In genomic region chr5:155299342-155300006, GRCh38 we compare ENCODE assay signal across 1 cellular context.
TF ChIP-seq lines count a peak whose summit lies in the region.

No MANE protein-coding gene starts in this region.

TF ChIP-seq in SK-N-SH, 30 proteins besides CTCF, POLR2A, EP300 and RAD21 (continued from another document):
- TF ChIP-seq, protein P1, sequence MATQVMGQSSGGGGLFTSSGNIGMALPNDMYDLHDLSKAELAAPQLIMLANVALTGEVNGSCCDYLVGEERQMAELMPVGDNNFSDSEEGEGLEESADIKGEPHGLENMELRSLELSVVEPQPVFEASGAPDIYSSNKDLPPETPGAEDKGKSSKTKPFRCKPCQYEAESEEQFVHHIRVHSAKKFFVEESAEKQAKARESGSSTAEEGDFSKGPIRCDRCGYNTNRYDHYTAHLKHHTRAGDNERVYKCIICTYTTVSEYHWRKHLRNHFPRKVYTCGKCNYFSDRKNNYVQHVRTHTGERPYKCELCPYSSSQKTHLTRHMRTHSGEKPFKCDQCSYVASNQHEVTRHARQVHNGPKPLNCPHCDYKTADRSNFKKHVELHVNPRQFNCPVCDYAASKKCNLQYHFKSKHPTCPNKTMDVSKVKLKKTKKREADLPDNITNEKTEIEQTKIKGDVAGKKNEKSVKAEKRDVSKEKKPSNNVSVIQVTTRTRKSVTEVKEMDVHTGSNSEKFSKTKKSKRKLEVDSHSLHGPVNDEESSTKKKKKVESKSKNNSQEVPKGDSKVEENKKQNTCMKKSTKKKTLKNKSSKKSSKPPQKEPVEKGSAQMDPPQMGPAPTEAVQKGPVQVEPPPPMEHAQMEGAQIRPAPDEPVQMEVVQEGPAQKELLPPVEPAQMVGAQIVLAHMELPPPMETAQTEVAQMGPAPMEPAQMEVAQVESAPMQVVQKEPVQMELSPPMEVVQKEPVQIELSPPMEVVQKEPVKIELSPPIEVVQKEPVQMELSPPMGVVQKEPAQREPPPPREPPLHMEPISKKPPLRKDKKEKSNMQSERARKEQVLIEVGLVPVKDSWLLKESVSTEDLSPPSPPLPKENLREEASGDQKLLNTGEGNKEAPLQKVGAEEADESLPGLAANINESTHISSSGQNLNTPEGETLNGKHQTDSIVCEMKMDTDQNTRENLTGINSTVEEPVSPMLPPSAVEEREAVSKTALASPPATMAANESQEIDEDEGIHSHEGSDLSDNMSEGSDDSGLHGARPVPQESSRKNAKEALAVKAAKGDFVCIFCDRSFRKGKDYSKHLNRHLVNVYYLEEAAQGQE (IDR thresholded peaks at IDR 0.05; ENCODE audit: low read depth, low read length) = no peak
- TF ChIP-seq, protein P2, sequence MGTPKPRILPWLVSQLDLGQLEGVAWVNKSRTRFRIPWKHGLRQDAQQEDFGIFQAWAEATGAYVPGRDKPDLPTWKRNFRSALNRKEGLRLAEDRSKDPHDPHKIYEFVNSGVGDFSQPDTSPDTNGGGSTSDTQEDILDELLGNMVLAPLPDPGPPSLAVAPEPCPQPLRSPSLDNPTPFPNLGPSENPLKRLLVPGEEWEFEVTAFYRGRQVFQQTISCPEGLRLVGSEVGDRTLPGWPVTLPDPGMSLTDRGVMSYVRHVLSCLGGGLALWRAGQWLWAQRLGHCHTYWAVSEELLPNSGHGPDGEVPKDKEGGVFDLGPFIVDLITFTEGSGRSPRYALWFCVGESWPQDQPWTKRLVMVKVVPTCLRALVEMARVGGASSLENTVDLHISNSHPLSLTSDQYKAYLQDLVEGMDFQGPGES (IDR thresholded peaks at IDR 0.05; ENCODE audit: low read depth, low read length) = no peak
- no peak for TF ChIP-seq RXRA (IDR thresholded peaks at IDR 0.05; ENCODE audit: borderline replicate concordance, low read depth)
- TF ChIP-seq, protein P3, sequence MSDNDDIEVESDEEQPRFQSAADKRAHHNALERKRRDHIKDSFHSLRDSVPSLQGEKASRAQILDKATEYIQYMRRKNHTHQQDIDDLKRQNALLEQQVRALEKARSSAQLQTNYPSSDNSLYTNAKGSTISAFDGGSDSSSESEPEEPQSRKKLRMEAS (IDR thresholded peaks at IDR 0.05; ENCODE audit: low read depth) = no peak
- TF ChIP-seq GATA2 (CRISPR knock-in tag; IDR thresholded peaks at IDR 0.05) = no peak
- TF ChIP-seq SMC3 (IDR thresholded peaks at IDR 0.05; ENCODE audit: low read depth, low read length) = no peak
- no peak for TF ChIP-seq TEAD4 (IDR thresholded peaks at IDR 0.05; ENCODE audit: borderline replicate concordance, insufficient read depth)
- no peak for TF ChIP-seq ELF1 (IDR thresholded peaks at IDR 0.05)
- no peak for TF ChIP-seq RCOR1 (IDR thresholded peaks at IDR 0.05; ENCODE audit: low read length)
- TF ChIP-seq SIN3A (IDR thresholded peaks at IDR 0.05; ENCODE audit: borderline replicate concordance, low read depth, low read length) = no peak
- TF ChIP-seq GABPA (IDR thresholded peaks at IDR 0.05; ENCODE audit: low read depth) = no peak
